9 cellular contexts compared by ENCODE assay signal in genomic region chr2:3376821-3377220, GRCh38. TPM values are rescaled to one million over a fixed set of nuclear protein-coding genes. Genes with fewer than 3 reads are reported as not detected.
DNase-seq lines count a peak whose midpoint lies in the region; ATAC-seq, FAIRE-seq and TF ChIP-seq lines count a peak whose summit lies in the region.
"Had no signal": no experiment of that assay in that cellular context is flagged by ENCODE, and none has a peak within 500 bp of the region (broad histone marks: within the 10 kb centered on the region; RNA-seq: fewer than 3 reads in every experiment).

No MANE protein-coding gene starts in this region.

- peaks cover 17% of the 10 kb centered on the region for H3K36me3 Mint-ChIP-seq in activated naive CD4-positive, alpha-beta T cell treated with anti-CD3 and anti-CD28 coated beads, Interleukin-2, amount 10 ng/mL, durations not matched to agents 7 days and 5 days
- H3K36me3 Mint-ChIP-seq in astrocyte (ENCODE audit: low read depth, unreplicated experiment) = no peaks in the 10 kb centered on the region

- ATAC-seq in left colon (no peak), HG02840 (IDR thresholded peaks at IDR 0.05; ENCODE audit: low FRiP score, unreplicated experiment) (no peak)

- no peak overlapping the region for H3K27ac ChIP-seq in astrocyte (ENCODE audit: low read depth, low read length)
- H3K27ac ChIP-seq in tibial nerve = no peak overlapping the region

- H3K36me3 ChIP-seq in astrocyte (ENCODE audit: insufficient read depth, low read length) (no peaks in the 10 kb centered on the region), tibial nerve (peaks cover 0 to 4% (median 0%) of the 10 kb centered on the region in 3 donors)

- no peak for FAIRE-seq in astrocyte (lab: Jason Lieb, UNC)

- peak overlapping the region; percentile 87 for H3K9ac ChIP-seq in astrocyte (ENCODE audit: low read length)

- H3K9me3 Mint-ChIP-seq in activated naive CD4-positive, alpha-beta T cell treated with anti-CD3 and anti-CD28 coated beads, Interleukin-2, amount 10 ng/mL, durations not matched to agents 7 days and 5 days = peaks cover 2% of the 10 kb centered on the region
- H3K9me3 Mint-ChIP-seq in astrocyte (ENCODE audit: unreplicated experiment) = no peaks in the 10 kb centered on the region

- peak overlapping the region; percentile 88 for H3K4me2 ChIP-seq in astrocyte (ENCODE audit: low read length)

- H3K27me3 ChIP-seq in astrocyte (ENCODE audit: insufficient read depth, low read length) = no peaks in the 10 kb centered on the region
- no peaks in the 10 kb centered on the region for H3K27me3 ChIP-seq in tibial nerve

- H2AFZ ChIP-seq in astrocyte (ENCODE audit: low read depth, low read length) = peak overlapping the region; percentile 86

- no peak for TF ChIP-seq EP300 in tibial nerve (IDR thresholded peaks at IDR 0.05)

- DNase-seq in activated naive CD4-positive, alpha-beta T cell treated with anti-CD3 and anti-CD28 coated beads, Interleukin-2, amount 10 ng/mL, durations not matched to agents 7 days and 5 days = no peak
- no peak for DNase-seq in activated naive CD4-positive, alpha-beta T cell treated with anti-CD3 and anti-CD28 coated beads, Interleukin-2, amount 50 U/mL, for 16 hours
- DNase-seq in astrocyte (ENCODE audit: low read depth) (no peak), lower leg skin (ENCODE audit: low spot score in 2 of 2) (peak in 1 of 2 donors; percentile 12), tibial nerve (ENCODE audit: low spot score in 2 of 2) (no peak), left colon (no peak), KG1 (lab: John Stamatoyannopoulos, UW) (no peak)
- DNase-seq: DND-41 had no signal

- H4K20me1 ChIP-seq in astrocyte (ENCODE audit: insufficient read depth, low read length) = no peaks in the 10 kb centered on the region

- H3K4me3 Mint-ChIP-seq in activated naive CD4-positive, alpha-beta T cell treated with anti-CD3 and anti-CD28 coated beads, Interleukin-2, amount 10 ng/mL, durations not matched to agents 7 days and 5 days = peak overlapping the region; percentile 94
- H3K4me3 Mint-ChIP-seq in astrocyte (ENCODE audit: unreplicated experiment) = peak overlapping the region; percentile 98

- H3K9me3 ChIP-seq in astrocyte (ENCODE audit: insufficient read depth, low read depth, low read length) (no peaks in the 10 kb centered on the region), tibial nerve (no peaks in the 10 kb centered on the region)

- TF ChIP-seq POLR2A in lower leg skin (IDR thresholded peaks at IDR 0.05) (no peak), tibial nerve (IDR thresholded peaks at IDR 0.05) (no peak)

- H3K27ac Mint-ChIP-seq in activated naive CD4-positive, alpha-beta T cell treated with anti-CD3 and anti-CD28 coated beads, Interleukin-2, amount 10 ng/mL, durations not matched to agents 7 days and 5 days = peak overlapping the region; percentile 98
- H3K27ac Mint-ChIP-seq in astrocyte (ENCODE audit: unreplicated experiment) = peak overlapping the region; percentile 59

- no peaks in the 10 kb centered on the region for H3K27me3 Mint-ChIP-seq in activated naive CD4-positive, alpha-beta T cell treated with anti-CD3 and anti-CD28 coated beads, Interleukin-2, amount 10 ng/mL, durations not matched to agents 7 days and 5 days
- H3K27me3 Mint-ChIP-seq in astrocyte (ENCODE audit: low read depth, unreplicated experiment) = no peaks in the 10 kb centered on the region

- TF ChIP-seq CTCF in astrocyte (IDR thresholded peaks at IDR 0.05; ENCODE audit: insufficient read depth, low read depth, low read length) = no peak
- TF ChIP-seq CTCF in lower leg skin (IDR thresholded peaks at IDR 0.05) = no peak
- TF ChIP-seq CTCF in tibial nerve (IDR thresholded peaks at IDR 0.05) = no peak

- peaks cover 26% of the 10 kb centered on the region for H3K4me1 ChIP-seq in astrocyte (ENCODE audit: insufficient read depth, low read length)
- H3K4me1 ChIP-seq in tibial nerve = peaks cover 0 to 44% (median 22%) of the 10 kb centered on the region in 4 donors

- peak overlapping the region; percentile 91 for H3K4me3 ChIP-seq in astrocyte (ENCODE audit: insufficient read depth, low read depth, low read length)
- peak overlapping the region; percentile 2 for H3K4me3 ChIP-seq in lower leg skin (ENCODE audit: low read depth, poor library complexity, severe bottlenecking)
- H3K4me3 ChIP-seq in tibial nerve = peak overlapping the region in 3 of 4 donors; percentile 67 to 80 (median 73)

- WGBS in lower leg skin, 2 donors = 69 to 72% methylated on average over 6 of the region's 6 CpGs
- 70 to 74% methylated on average over 6 of the region's 6 CpGs for WGBS in tibial nerve, 2 donors

- CTCF ChIA-PET in activated naive CD4-positive, alpha-beta T cell treated with anti-CD3 and anti-CD28 coated beads, Interleukin-2, amount 10 ng/mL, durations not matched to agents 7 days and 5 days (lab: Charles Lee) = no interaction called here

- peaks cover 54% of the 10 kb centered on the region for H3K4me1 Mint-ChIP-seq in activated naive CD4-positive, alpha-beta T cell treated with anti-CD3 and anti-CD28 coated beads, Interleukin-2, amount 10 ng/mL, durations not matched to agents 7 days and 5 days
- peaks cover 14% of the 10 kb centered on the region for H3K4me1 Mint-ChIP-seq in astrocyte (ENCODE audit: low read depth, unreplicated experiment)

- intact Hi-C loops in lower leg skin (cut with DNase I; ENCODE audit: low total_unique reads) = no loop called here
- intact Hi-C loops in left colon (cut with DNase I, micrococcal nuclease) = no loop called here

- H3K79me2 ChIP-seq in astrocyte (ENCODE audit: insufficient read depth, low read length) = peaks cover 48% of the 10 kb centered on the region

RNA-seq across cellular contexts. Expression of gene EIPR1, which starts 0.8 kb away (rescaled TPM):
- total RNA-seq in astrocyte = 26.3 and 27.8 TPM in 2 replicates
- 10 to 100 TPM; 11.8 to 44.7 (median 26.9) TPM for total RNA-seq in lower leg skin
- total RNA-seq in tibial nerve = 10 to 100 TPM; 24.9 to 46.2 (median 36.3) TPM
- total RNA-seq in left colon = 10 to 100 TPM; 21.3 to 25.8 TPM

RNA-seq across cellular contexts. Expression of gene TRAPPC12, which starts 2.7 kb away (rescaled TPM):
- total RNA-seq in astrocyte (62.1 and 65.9 TPM in 2 replicates), lower leg skin (100 to 1,000 TPM in 3 of 4 donors, 10 to 100 TPM in 1; 79.4 to 139 (median 121) TPM), tibial nerve (100 to 1,000 TPM; 125 to 157 (median 145) TPM), left colon (100 to 1,000 TPM in 1 of 2 donors, 10 to 100 TPM in 1; 74.2 to 105 TPM)

Comparison
In these comparisons a context has a peak if more than half of its experiments do, and no peak if none do; other contexts are left out.
1. H3K4me3 ChIP-seq: peak in every context shown above with its lines; median percentile 91 in astrocyte; 73 in tibial nerve; 2 in lower leg skin.